Comparison of ENCODE assay signal across 8 cellular contexts in genomic region chr5:15003511-15003920, GRCh38.
A peak's percentile ranks its signal among the peaks of the same experiment; 100 is the strongest.
DNase-seq lines count a peak whose midpoint lies in the region; ATAC-seq, FAIRE-seq and TF ChIP-seq lines count a peak whose summit lies in the region.

No MANE protein-coding gene starts in this region.

- H3K4me3 Mint-ChIP-seq in activated T-helper 2 cell treated with anti-CD3 and anti-CD28 coated beads, Interferon-gamma antibody, Interleukin-2, Interleukin-4, amounts not matched to agents 10 μg/mL and 5 μg/mL and 100 μg/mL, durations not matched to agents 14 hours and 24 hours and 36 hours (ENCODE audit: low read depth), result no peak overlapping the region

- peaks cover 8% of the 10 kb centered on the region for H3K27me3 ChIP-seq in MG63

- peaks cover 4% of the 10 kb centered on the region for H3K9me3 Mint-ChIP-seq in activated T-helper 2 cell treated with anti-CD3 and anti-CD28 coated beads, Interferon-gamma antibody, Interleukin-2, Interleukin-4, amounts not matched to agents 10 μg/mL and 5 μg/mL and 100 μg/mL, durations not matched to agents 14 hours and 24 hours and 36 hours

- no peak overlapping the region for H3K4me3 ChIP-seq in MG63
- no peak overlapping the region for H3K4me3 ChIP-seq in fibroblast of villous mesenchyme (ENCODE audit: low read depth, low read length)

- peak; percentile 71 for ATAC-seq in omental fat pad (ENCODE audit: low FRiP score)

- no peak overlapping the region for H3K27ac Mint-ChIP-seq in activated T-helper 2 cell treated with anti-CD3 and anti-CD28 coated beads, Interferon-gamma antibody, Interleukin-2, Interleukin-4, amounts not matched to agents 10 μg/mL and 5 μg/mL and 100 μg/mL, durations not matched to agents 14 hours and 24 hours and 36 hours

- peaks cover 35% of the 10 kb centered on the region for H3K27me3 Mint-ChIP-seq in activated T-helper 2 cell treated with anti-CD3 and anti-CD28 coated beads, Interferon-gamma antibody, Interleukin-2, Interleukin-4, amounts not matched to agents 10 μg/mL and 5 μg/mL and 100 μg/mL, durations not matched to agents 14 hours and 24 hours and 36 hours (ENCODE audit: low read depth)

- peaks cover 5% of the 10 kb centered on the region for H3K9me3 ChIP-seq in MG63

- TF ChIP-seq CTCF in GM10266 (IDR thresholded peaks at IDR 0.05; ENCODE audit: control insufficient read depth, insufficient read depth, low read depth, missing control alignments) (peak; percentile 85), fibroblast of villous mesenchyme (IDR thresholded peaks at IDR 0.05; ENCODE audit: insufficient read depth, low read depth, low read length) (peak; percentile 82), omental fat pad (IDR thresholded peaks at IDR 0.05) (peak in 1 of 3 donors; percentile 56)

- no peaks in the 10 kb centered on the region for H3K36me3 Mint-ChIP-seq in activated T-helper 2 cell treated with anti-CD3 and anti-CD28 coated beads, Interferon-gamma antibody, Interleukin-2, Interleukin-4, amounts not matched to agents 10 μg/mL and 5 μg/mL and 100 μg/mL, durations not matched to agents 14 hours and 24 hours and 36 hours (ENCODE audit: low read depth)

- DNase-seq in GM10266 (ENCODE audit: extremely low spot score) (peak; percentile 74), HCEC 1CT (peak; percentile 53), MG63 (peak; percentile 70), RPMI7951 (ENCODE audit: low read depth) (peak; percentile 76), fibroblast of villous mesenchyme (ENCODE audit: low read depth) (peak; percentile 77), omental fat pad (ENCODE audit: low spot score) (no peak), urothelium cell line (ENCODE audit: low spot score) (peak; percentile 83)
- DNase-seq in activated T-helper 2 cell treated with anti-CD3 and anti-CD28 coated beads, Interferon-gamma antibody, Interleukin-2, Interleukin-4, amounts not matched to agents 10 μg/mL and 5 μg/mL and 100 μg/mL, durations not matched to agents 14 hours and 24 hours and 36 hours (ENCODE audit: low spot score), result peak; percentile 30

- peak; percentile 17 for FAIRE-seq in urothelium cell line (lab: Jason Lieb, UNC)

- intact Hi-C loops in activated T-helper 2 cell treated with anti-CD3 and anti-CD28 coated beads, Interferon-gamma antibody, Interleukin-2, Interleukin-4, amounts not matched to agents 10 μg/mL and 5 μg/mL and 100 μg/mL, durations not matched to agents 14 hours and 24 hours and 36 hours (cut with micrococcal nuclease), result loop anchor here (1.0 to 5.0 kb wide), 8 partner anchors 57 to 651 kb away; no protein-coding TSS in a partner anchor

- H3K4me1 Mint-ChIP-seq in activated T-helper 2 cell treated with anti-CD3 and anti-CD28 coated beads, Interferon-gamma antibody, Interleukin-2, Interleukin-4, amounts not matched to agents 10 μg/mL and 5 μg/mL and 100 μg/mL, durations not matched to agents 14 hours and 24 hours and 36 hours (ENCODE audit: low read depth), result peaks cover 18% of the 10 kb centered on the region

- no peaks in the 10 kb centered on the region for H3K36me3 ChIP-seq in MG63
